In the genomic region with DNA sequence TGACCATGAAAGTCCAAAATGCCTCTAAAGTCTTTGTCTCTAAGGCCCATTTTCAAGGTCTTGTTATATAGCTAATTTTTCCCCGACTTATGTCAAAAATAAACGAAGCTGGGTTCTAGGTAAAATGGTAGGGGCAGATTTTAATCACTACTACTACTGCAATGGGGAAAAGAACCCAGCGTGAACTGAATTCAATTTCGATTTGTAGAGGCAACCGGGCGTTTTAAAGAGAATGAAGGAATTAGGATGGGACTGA, we compare ENCODE assay signal across 8 cellular contexts. TPM values are rescaled to one million over a fixed set of nuclear protein-coding genes. Genes with fewer than 3 reads are reported as not detected.
DNase-seq lines count a peak whose midpoint lies in the region; ATAC-seq and TF ChIP-seq lines count a peak whose summit lies in the region.

No MANE protein-coding gene starts in this region.

- H3K4me1 Mint-ChIP-seq in CD4-positive, alpha-beta memory T cell, result peaks cover 13 to 20% (median 15%) of the 10 kb centered on the region in 4 donors

- intact Hi-C loops in CD4-positive, alpha-beta memory T cell (cut with micrococcal nuclease), result loop anchor here (1.0 to 5.0 kb wide), 5 partner anchors 207 to 1410 kb away; partner anchors contain the start of genes CEP170, CHML, OPN3 and SDCCAG8
- intact Hi-C loops in Panc1 (cut with micrococcal nuclease; ENCODE audit: unreplicated experiment), result no loop called here

- no peaks in the 10 kb centered on the region for H3K36me3 ChIP-seq in CD4-positive, alpha-beta memory T cell (ENCODE audit: insufficient read depth, low read length)
- H3K36me3 ChIP-seq in Panc1 (ENCODE audit: control insufficient read depth, insufficient read depth, low read length), result peaks cover 16% of the 10 kb centered on the region
- no peaks in the 10 kb centered on the region for H3K36me3 ChIP-seq in neutrophil

- H3K27me3 ChIP-seq in CD4-positive, alpha-beta memory T cell (ENCODE audit: insufficient read depth, low read length), result no peaks in the 10 kb centered on the region
- H3K27me3 ChIP-seq in Panc1 (ENCODE audit: control insufficient read depth, insufficient read depth, low read length) (no peaks in the 10 kb centered on the region), neutrophil (peaks cover 21% of the 10 kb centered on the region)

- POLR2A ChIA-PET in CD4-positive, alpha-beta memory T cell (lab: Charles Lee; ENCODE audit: partially characterized antibody), result interaction anchor here (0.9 to 2.0 kb wide), 4 partner anchors 206 to 1408 kb away, joined by 3 to 10 read pairs (median 4); partner anchors contain the start of genes CEP170, CHML, OPN3 and SDCCAG8
- POLR2A ChIA-PET in Panc1 (lab: Charles Lee), result no interaction called here

- no TSS peak for BruUV-seq in Panc1 (replicated peaks; lab: Mats Ljungman, UMichigan)

- peak overlapping the region; percentile 95 to 99 (median 98) for H3K4me3 Mint-ChIP-seq in CD4-positive, alpha-beta memory T cell

- CTCF ChIA-PET in CD4-positive, alpha-beta memory T cell (lab: Charles Lee; ENCODE audit: partially characterized antibody), result interaction anchor here (1.0 to 2.0 kb wide), 8 partner anchors 9 to 328 kb away, joined by 3 to 14 read pairs (median 4); partner anchors contain the start of genes FH and KMO
- CTCF ChIA-PET in Panc1 (lab: Charles Lee), result no interaction called here

- no peak for DNase-seq in CD4-positive, alpha-beta memory T cell
- DNase-seq in Panc1 (ENCODE audit: low read depth, low spot score) (no peak), epithelial cell of esophagus (ENCODE audit: low read depth) (no peak), NCI-H187 (lab: John Stamatoyannopoulos, UW) (no peak), iPS-NIHi7 (ENCODE audit: extremely low spot score) (no peak)

- ATAC-seq in Panc1 (no peak), HG02885 (IDR thresholded peaks at IDR 0.05; ENCODE audit: poor library complexity, unreplicated experiment) (no peak), GM21390 (IDR thresholded peaks at IDR 0.05; ENCODE audit: unreplicated experiment) (no peak)

- peaks cover 0 to 3% of the 10 kb centered on the region in 2 donors for H3K36me3 Mint-ChIP-seq in CD4-positive, alpha-beta memory T cell

- TF ChIP-seq CTCF in Panc1 (IDR thresholded peaks at IDR 0.05) (no peak), epithelial cell of esophagus (IDR thresholded peaks at IDR 0.05; ENCODE audit: insufficient read depth, low read depth, low read length, missing control alignments) (no peak), neutrophil (IDR thresholded peaks at IDR 0.05) (no peak)

- in situ Hi-C loops in Panc1 (cut with HindIII; ENCODE audit: low pct_unique_long_range_greater_than_20kb, low sequenced_read_pairs), result no loop called here

- H3K27me3 Mint-ChIP-seq in CD4-positive, alpha-beta memory T cell, result no peaks in the 10 kb centered on the region

- H3K4me1 ChIP-seq in CD4-positive, alpha-beta memory T cell (ENCODE audit: insufficient read depth, low read length), result peaks cover 14% of the 10 kb centered on the region
- H3K4me1 ChIP-seq in Panc1 (ENCODE audit: control insufficient read depth, insufficient read depth, low read length), result peaks cover 18% of the 10 kb centered on the region
- H3K4me1 ChIP-seq in neutrophil (ENCODE audit: control insufficient read depth in 1 of 2, insufficient read depth in 1 of 2, low read depth in 1 of 2, low read length in 1 of 2), result peaks cover 16 to 20% of the 10 kb centered on the region in 2 experiments

- peak overlapping the region; percentile 98 to 100 (median 99) for H3K27ac Mint-ChIP-seq in CD4-positive, alpha-beta memory T cell

- peak overlapping the region; percentile 31 to 98 for H3K4me3 ChIP-seq in CD4-positive, alpha-beta memory T cell (ENCODE audit: low read length in 2 of 2)
- H3K4me3 ChIP-seq in Panc1 (ENCODE audit: low read depth in 2 of 2, low read length in 2 of 2) (peak overlapping the region; percentile 94 to 98), epithelial cell of esophagus (ENCODE audit: low read length) (peak overlapping the region; percentile 84), neutrophil (ENCODE audit: low read depth in 1 of 2, low read length in 1 of 2) (peak overlapping the region; percentile 85 to 96)

- H3K27ac ChIP-seq in CD4-positive, alpha-beta memory T cell (ENCODE audit: low read depth, low read length), result peak overlapping the region; percentile 85
- H3K27ac ChIP-seq in Panc1 (ENCODE audit: low read length), result peak overlapping the region; percentile 95
- H3K27ac ChIP-seq in neutrophil, result peak overlapping the region; percentile 98

- no peaks in the 10 kb centered on the region for H3K9me3 ChIP-seq in CD4-positive, alpha-beta memory T cell (ENCODE audit: control insufficient read depth in 1 of 2, low read length in 2 of 2)
- H3K9me3 ChIP-seq in Panc1 (ENCODE audit: control insufficient read depth, insufficient read depth, low read depth, low read length) (no peaks in the 10 kb centered on the region), neutrophil (no peaks in the 10 kb centered on the region)

- no peaks in the 10 kb centered on the region for H3K9me3 Mint-ChIP-seq in CD4-positive, alpha-beta memory T cell

RNA-seq across cellular contexts. Expression of gene EXO1, which starts 0.5 kb away (rescaled TPM):
- total RNA-seq in CD4-positive, alpha-beta memory T cell, result under 1 TPM; 0.41 to 0.44 TPM
- polyA plus RNA-seq in CD4-positive, alpha-beta memory T cell, result not detected
- 26.3 TPM for total RNA-seq in Panc1 (2021; ENCODE audit: unreplicated experiment)
- polyA plus RNA-seq in Panc1 (2012; ENCODE audit: insufficient read length), result 4.7 TPM

Comparison
In these comparisons a context has a peak if more than half of its experiments do, and no peak if none do; other contexts are left out.
1. RNA of gene EXO1, which starts 0.5 kb away (total RNA-seq): 26.3 TPM in Panc1 (single experiment); 0.41 to 0.44 TPM in CD4-positive, alpha-beta memory T cell; every median in the first group is over 10 times any median in the second.
2. Peak in every context shown above with its lines, with median percentiles within 50 percentile points of each other: H3K27ac ChIP-seq and H3K4me3 ChIP-seq.